In the genomic region with DNA sequence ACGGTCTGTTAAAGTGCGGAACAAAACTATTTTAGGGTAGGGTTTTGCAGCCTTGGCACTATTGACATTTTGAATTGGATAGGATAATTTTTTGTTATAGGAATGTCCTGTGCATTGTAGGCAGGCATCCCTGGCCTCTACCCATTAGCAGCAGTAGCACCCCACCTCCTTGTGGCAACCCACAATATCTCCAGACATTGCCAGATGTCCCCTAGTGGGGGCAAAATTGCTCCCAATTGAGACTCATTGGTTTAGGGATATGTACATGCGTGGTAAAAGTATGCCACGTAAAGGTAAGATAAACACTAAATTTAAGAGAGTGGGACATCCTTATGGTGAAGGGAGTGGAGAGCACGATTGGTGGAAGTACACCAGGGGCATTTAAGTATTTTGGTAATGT, we compare ENCODE assay signal across 2 cellular contexts.
TF ChIP-seq lines count a peak whose summit lies in the region.

No MANE protein-coding gene starts in this region.

TF ChIP-seq in HEK293, 187 proteins besides CTCF, POLR2A, EP300 and RAD21:
- TF ChIP-seq ZNF473 (tag by site-specific recombination; IDR thresholded peaks at IDR 0.05) (no peak), ZNF157 (tag by site-specific recombination; IDR thresholded peaks at IDR 0.05) (no peak), TRIM28 (IDR thresholded peaks at IDR 0.05; ENCODE audit: borderline replicate concordance, low read length) (no peak), ZNF585B (tag by site-specific recombination; IDR thresholded peaks at IDR 0.05) (no peak), KLF10 (tag by site-specific recombination; IDR thresholded peaks at IDR 0.05) (no peak), PRDM1 (tag by site-specific recombination; IDR thresholded peaks at IDR 0.05) (no peak), ZNF37A (tag by site-specific recombination; IDR thresholded peaks at IDR 0.05) (no peak), ZNF664 (tag by site-specific recombination; IDR thresholded peaks at IDR 0.05) (no peak)
TF ChIP-seq in HEK293: peak in this region for 0.

TF ChIP-seq in H1, 55 proteins besides CTCF, POLR2A, EP300 and RAD21:
- no peak for TF ChIP-seq CREB1 (IDR thresholded peaks at IDR 0.05)
- TF ChIP-seq, protein P1, sequence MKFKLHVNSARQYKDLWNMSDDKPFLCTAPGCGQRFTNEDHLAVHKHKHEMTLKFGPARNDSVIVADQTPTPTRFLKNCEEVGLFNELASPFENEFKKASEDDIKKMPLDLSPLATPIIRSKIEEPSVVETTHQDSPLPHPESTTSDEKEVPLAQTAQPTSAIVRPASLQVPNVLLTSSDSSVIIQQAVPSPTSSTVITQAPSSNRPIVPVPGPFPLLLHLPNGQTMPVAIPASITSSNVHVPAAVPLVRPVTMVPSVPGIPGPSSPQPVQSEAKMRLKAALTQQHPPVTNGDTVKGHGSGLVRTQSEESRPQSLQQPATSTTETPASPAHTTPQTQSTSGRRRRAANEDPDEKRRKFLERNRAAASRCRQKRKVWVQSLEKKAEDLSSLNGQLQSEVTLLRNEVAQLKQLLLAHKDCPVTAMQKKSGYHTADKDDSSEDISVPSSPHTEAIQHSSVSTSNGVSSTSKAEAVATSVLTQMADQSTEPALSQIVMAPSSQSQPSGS (IDR thresholded peaks at IDR 0.05; ENCODE audit: low read length): no peak
- TF ChIP-seq TBP (IDR thresholded peaks at IDR 0.05; ENCODE audit: low read depth, low read length): no peak
- no peak for TF ChIP-seq GTF2F1 (IDR thresholded peaks at IDR 0.05; ENCODE audit: borderline replicate concordance, low read depth, low read length)
- TF ChIP-seq CHD1 (IDR thresholded peaks at IDR 0.05; ENCODE audit: low read depth, low read length): no peak
- TF ChIP-seq SIRT6 (IDR thresholded peaks at IDR 0.05; ENCODE audit: low read length): no peak
- no peak for TF ChIP-seq ATF3 (IDR thresholded peaks at IDR 0.05; ENCODE audit: insufficient read depth, low read depth, low read length)
- TF ChIP-seq SP2 (IDR thresholded peaks at IDR 0.05; ENCODE audit: low read length): no peak
- TF ChIP-seq RFX5 (IDR thresholded peaks at IDR 0.05; ENCODE audit: borderline replicate concordance, low read depth, low read length): no peak
- TF ChIP-seq JUND (IDR thresholded peaks at IDR 0.05; ENCODE audit: low read length): no peak
- TF ChIP-seq KDM4A (IDR thresholded peaks at IDR 0.05; ENCODE audit: low read depth, low read length, severe bottlenecking): no peak
- no peak for TF ChIP-seq SIN3A (conservative IDR thresholded peaks at IDR 0.05 in 1 of 2, IDR thresholded peaks at IDR 0.05 in 1 of 2; ENCODE audit: low read depth in 1 of 2, low read length in 2 of 2)
- no peak for TF ChIP-seq GABPA (IDR thresholded peaks at IDR 0.05; ENCODE audit: borderline replicate concordance, insufficient read depth, low read length)
- no peak for TF ChIP-seq E2F6 (IDR thresholded peaks at IDR 0.05)
- no peak for TF ChIP-seq JUN (IDR thresholded peaks at IDR 0.05; ENCODE audit: low read depth, low read length)
- no peak for TF ChIP-seq SUZ12 (IDR thresholded peaks at IDR 0.05; ENCODE audit: low read length)
- no peak for TF ChIP-seq NRF1 (IDR thresholded peaks at IDR 0.05; ENCODE audit: low read depth, low read length)
- no peak for TF ChIP-seq SRF (IDR thresholded peaks at IDR 0.05; ENCODE audit: low read depth, low read length)
